16 cellular contexts compared by ENCODE assay signal in genomic region chrX:32397562-32398216, GRCh38.
DNase-seq lines count a peak whose midpoint lies in the region; ATAC-seq lines count a peak whose summit lies in the region.
"Had no signal": no experiment of that assay in that cellular context is flagged by ENCODE, and none has a peak within 500 bp of the region (broad histone marks: within the 10 kb centered on the region; RNA-seq: fewer than 3 reads in every experiment).

No MANE protein-coding gene starts in this region.

- H3K36me3 ChIP-seq in CD4-positive, alpha-beta memory T cell (ENCODE audit: insufficient read depth, low read length): no peaks in the 10 kb centered on the region
- H3K36me3 ChIP-seq in MG63: no peaks in the 10 kb centered on the region
- H3K36me3 ChIP-seq: cardiac muscle cell, neutrophil, uterus had no signal

- no peak overlapping the region for H3K27ac ChIP-seq in CD4-positive, alpha-beta memory T cell (ENCODE audit: low read depth, low read length)
- H3K27ac ChIP-seq: cardiac muscle cell, neutrophil, uterus had no signal

- ATAC-seq in GM18511 (IDR thresholded peaks at IDR 0.05; ENCODE audit: unreplicated experiment): peak; percentile 92
- peak; percentile 73 for ATAC-seq in GM21381 (IDR thresholded peaks at IDR 0.05; ENCODE audit: unreplicated experiment)
- ATAC-seq in HG02870 (IDR thresholded peaks at IDR 0.05; ENCODE audit: unreplicated experiment): peak; percentile 89
- ATAC-seq in HG03520 (IDR thresholded peaks at IDR 0.05; ENCODE audit: unreplicated experiment): peak; percentile 80

- H3K27me3 Mint-ChIP-seq in CD4-positive, alpha-beta memory T cell: no peaks in the 10 kb centered on the region

- H3K27me3 ChIP-seq in CD4-positive, alpha-beta memory T cell (ENCODE audit: insufficient read depth, low read length): no peaks in the 10 kb centered on the region
- no peaks in the 10 kb centered on the region for H3K27me3 ChIP-seq in MG63
- H3K27me3 ChIP-seq: cardiac muscle cell, neutrophil, uterus had no signal

- no peaks in the 10 kb centered on the region for H3K4me1 ChIP-seq in CD4-positive, alpha-beta memory T cell (ENCODE audit: insufficient read depth, low read length)
- H3K4me1 ChIP-seq: Caco-2, uterus had no signal

- DNase-seq in NCI-H2081 treated with DMSO at 0.1 percent for 48 hours (lab: John Stamatoyannopoulos, UW) (no peak), iPS-NIHi11 (ENCODE audit: low spot score) (no peak), MG63 (no peak)
- no peak for DNase-seq in CD4-positive, alpha-beta memory T cell
- DNase-seq: Caco-2; effector CD8-positive, alpha-beta T cell; hypothalamus; NCI-H2029 treated with DMSO at 0.1 percent for 48 hours; NCI-H748 treated with DMSO at 0.1 percent for 48 hours; uterus had no signal

- peaks cover 0 to 2% (median 0%) of the 10 kb centered on the region in 8 donors for H3K9me3 Mint-ChIP-seq in CD4-positive, alpha-beta memory T cell

- no peak overlapping the region for H3K4me3 Mint-ChIP-seq in CD4-positive, alpha-beta memory T cell

- no peaks in the 10 kb centered on the region for H3K36me3 Mint-ChIP-seq in CD4-positive, alpha-beta memory T cell

- CTCF ChIA-PET in CD4-positive, alpha-beta memory T cell (lab: Charles Lee; ENCODE audit: partially characterized antibody): no interaction called here

- intact Hi-C loops in CD4-positive, alpha-beta memory T cell (cut with micrococcal nuclease): no loop called here

- H3K4me3 ChIP-seq in CD4-positive, alpha-beta memory T cell (ENCODE audit: low read length in 2 of 2): no peak overlapping the region
- H3K4me3 ChIP-seq in MG63: no peak overlapping the region
- H3K4me3 ChIP-seq: cardiac muscle cell, uterus had no signal

- POLR2A ChIA-PET in CD4-positive, alpha-beta memory T cell (lab: Charles Lee; ENCODE audit: partially characterized antibody): no interaction called here

- no peaks in the 10 kb centered on the region for H3K9me3 ChIP-seq in CD4-positive, alpha-beta memory T cell (ENCODE audit: control insufficient read depth in 1 of 2, low read length in 2 of 2)
- no peaks in the 10 kb centered on the region for H3K9me3 ChIP-seq in MG63
- H3K9me3 ChIP-seq: Caco-2, neutrophil, uterus had no signal

- no peak overlapping the region for H3K27ac Mint-ChIP-seq in CD4-positive, alpha-beta memory T cell

- H3K4me1 Mint-ChIP-seq in CD4-positive, alpha-beta memory T cell: no peaks in the 10 kb centered on the region
